30 cellular contexts compared by ENCODE assay signal in the genomic region with DNA sequence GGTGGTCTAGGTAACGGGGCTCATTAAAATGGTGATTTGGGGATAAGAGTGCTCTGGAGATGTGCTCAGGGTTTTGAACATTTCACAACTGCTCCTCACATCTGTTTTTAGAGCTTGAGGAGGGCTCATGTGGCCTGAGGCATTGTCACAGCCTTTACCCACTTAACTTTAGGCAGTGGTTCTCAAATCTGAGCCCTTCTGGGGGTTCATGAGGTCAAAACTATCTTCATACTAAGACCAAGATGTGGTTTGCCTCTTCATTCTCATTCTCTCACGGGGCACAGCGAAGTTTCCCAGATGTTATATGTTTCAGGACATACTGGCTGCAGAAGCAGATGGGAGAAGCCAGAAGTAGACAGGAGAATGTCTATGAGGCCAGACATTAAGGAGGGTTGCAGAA. TPM values are rescaled to one million over a fixed set of nuclear protein-coding genes. Genes with fewer than 3 reads are reported as not detected.
"Had no signal": no experiment of that assay in that cellular context is flagged by ENCODE, and none has a peak within 500 bp of the region (broad histone marks: within the 10 kb centered on the region; RNA-seq: fewer than 3 reads in every experiment).

No MANE protein-coding gene starts in this region.

- DNase-seq: activated CD4-positive, alpha-beta T cell treated with anti-CD3 and anti-CD28 coated beads for 48 hours; activated CD4-positive, alpha-beta T cell treated with anti-CD3 and anti-CD28 coated beads, Interleukin-2, amount 50 U/mL, for 48 hours; activated CD8-positive, alpha-beta memory T cell treated with anti-CD3 and anti-CD28 coated beads for 24 hours; activated gamma-delta T cell treated with Interleukin-2 at 50 U/mL for 16 hours; activated naive CD4-positive, alpha-beta T cell treated with anti-CD3 and anti-CD28 coated beads, Interleukin-2, amount 50 U/mL, for 16 hours; amygdala; caudate nucleus; cortex of kidney; effector memory CD8-positive, alpha-beta T cell; erythroblast; foreskin keratinocyte; left lung; mucosa of descending colon; posterior cingulate gyrus; right cardiac atrium; stimulated activated CD4-positive, alpha-beta T cell treated with anti-CD3 and anti-CD28 coated beads, Interleukin-12 subunit alpha, Interleukin-12 subunit beta, amount 100 ng/mL, for 4 hours; stimulated activated CD4-positive, alpha-beta T cell treated with anti-CD3 and anti-CD28 coated beads, Interleukin-4, amount 100 ng/mL, for 1 hour; stimulated activated naive CD8-positive, alpha-beta T cell treated with anti-CD3 and anti-CD28 coated beads, Interleukin-15, Interleukin-2, amounts not matched to agents 100 U/mL and 50 U/mL, for 24 hours; T-helper 9 cell; testis had no signal

- H3K4me3 ChIP-seq: left lung, lung, mucosa of descending colon, testis, vagina had no signal

- ATAC-seq: activated CD4-positive, CD25-positive, alpha-beta regulatory T cell treated with anti-CD3 and anti-CD28 coated beads, Interleukin-2, amount 50 U/mL, for 24 hours; effector memory CD8-positive, alpha-beta T cell; foreskin keratinocyte; left lung; mucosa of descending colon; natural killer cell treated with Interleukin-12 subunit alpha and Interleukin-12 subunit beta and Interleukin-15 and Interleukin-18, amount 100 ng/mL, for 72 hours; right cardiac atrium; stimulated activated naive CD8-positive, alpha-beta T cell treated with anti-CD3 and anti-CD28 coated beads, Interleukin-15, Interleukin-2, amounts not matched to agents 100 U/mL and 50 U/mL, for 24 hours had no signal

- H3K27me3 Mint-ChIP-seq: type B pancreatic cell had no signal

- H3K27ac Mint-ChIP-seq: effector memory CD8-positive, alpha-beta T cell; natural killer cell treated with Interleukin-12 subunit alpha and Interleukin-12 subunit beta and Interleukin-15 and Interleukin-18, amount 100 ng/mL, for 72 hours; type B pancreatic cell had no signal

- H3K27me3 ChIP-seq: foreskin keratinocyte, left lung, testis, vagina had no signal

- H3K9me3 Mint-ChIP-seq: effector memory CD8-positive, alpha-beta T cell; natural killer cell treated with Interleukin-12 subunit alpha and Interleukin-12 subunit beta and Interleukin-15 and Interleukin-18, amount 100 ng/mL, for 72 hours; type B pancreatic cell had no signal

- H3K4me3 Mint-ChIP-seq: effector memory CD8-positive, alpha-beta T cell; natural killer cell treated with Interleukin-12 subunit alpha and Interleukin-12 subunit beta and Interleukin-15 and Interleukin-18, amount 100 ng/mL, for 72 hours; type B pancreatic cell had no signal

- H3K9me3 ChIP-seq: left lung, mucosa of descending colon, testis, vagina had no signal

- H3K4me1 ChIP-seq: foreskin keratinocyte, testis, vagina had no signal

- H3K27ac ChIP-seq: foreskin keratinocyte, left lung, testis, vagina, VCaP had no signal

- FAIRE-seq: TTC549 had no signal

- H3K36me3 Mint-ChIP-seq: natural killer cell treated with Interleukin-12 subunit alpha and Interleukin-12 subunit beta and Interleukin-15 and Interleukin-18, amount 100 ng/mL, for 72 hours had no signal

RNA-seq across cellular contexts. Expression of a gene that starts 56.3 kb away (rescaled TPM):
- total RNA-seq: chondrocyte; foreskin keratinocyte; glomerular endothelial cell; natural killer cell treated with Interleukin-12 subunit alpha and Interleukin-12 subunit beta and Interleukin-15 and Interleukin-18, amount 100 ng/mL, for 72 hours; osteoblast; right cardiac atrium; vagina had no signal
